Comparison of ENCODE assay signal across 1 cellular context in the genomic region with DNA sequence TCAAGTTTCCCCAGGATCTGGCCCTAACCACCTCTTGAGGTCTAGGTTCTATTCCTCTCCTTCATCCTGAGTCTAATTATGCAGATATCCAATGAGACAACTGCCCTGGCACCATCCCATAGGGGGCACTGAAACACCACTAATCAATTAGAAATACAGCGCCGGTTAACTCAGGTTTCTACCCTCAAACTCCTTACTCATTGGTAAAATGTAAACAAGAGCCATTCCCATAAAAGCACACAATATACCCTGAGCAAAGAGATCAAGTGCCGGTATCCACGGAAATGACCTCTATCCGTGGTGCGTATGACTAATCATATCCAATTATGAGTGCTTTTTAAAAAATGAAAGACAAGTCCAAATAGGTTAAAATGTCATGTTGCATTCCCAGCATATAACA.
TF ChIP-seq lines count a peak whose summit lies in the region.

No MANE protein-coding gene starts in this region.

TF ChIP-seq in A549, 52 proteins besides CTCF, POLR2A, EP300 and RAD21 (continued from another document):
- no peak for TF ChIP-seq EHF (CRISPR knock-in tag; IDR thresholded peaks at IDR 0.05)
- TF ChIP-seq HOXA7 (CRISPR knock-in tag; IDR thresholded peaks at IDR 0.05): no peak
- TF ChIP-seq, protein P1, sequence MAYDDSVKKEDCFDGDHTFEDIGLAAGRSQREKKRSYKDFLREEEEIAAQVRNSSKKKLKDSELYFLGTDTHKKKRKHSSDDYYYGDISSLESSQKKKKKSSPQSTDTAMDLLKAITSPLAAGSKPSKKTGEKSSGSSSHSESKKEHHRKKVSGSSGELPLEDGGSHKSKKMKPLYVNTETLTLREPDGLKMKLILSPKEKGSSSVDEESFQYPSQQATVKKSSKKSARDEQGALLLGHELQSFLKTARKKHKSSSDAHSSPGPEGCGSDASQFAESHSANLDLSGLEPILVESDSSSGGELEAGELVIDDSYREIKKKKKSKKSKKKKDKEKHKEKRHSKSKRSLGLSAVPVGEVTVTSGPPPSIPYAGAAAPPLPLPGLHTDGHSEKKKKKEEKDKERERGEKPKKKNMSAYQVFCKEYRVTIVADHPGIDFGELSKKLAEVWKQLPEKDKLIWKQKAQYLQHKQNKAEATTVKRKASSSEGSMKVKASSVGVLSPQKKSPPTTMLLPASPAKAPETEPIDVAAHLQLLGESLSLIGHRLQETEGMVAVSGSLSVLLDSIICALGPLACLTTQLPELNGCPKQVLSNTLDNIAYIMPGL (CRISPR knock-in tag; IDR thresholded peaks at IDR 0.05; ENCODE audit: borderline replicate concordance): no peak
- no peak for TF ChIP-seq HES2 (IDR thresholded peaks at IDR 0.05)
- no peak for TF ChIP-seq KDM1A (IDR thresholded peaks at IDR 0.05; ENCODE audit: low read depth)
- TF ChIP-seq CHD4 (IDR thresholded peaks at IDR 0.05; ENCODE audit: borderline replicate concordance): no peak
- TF ChIP-seq CHD2 (IDR thresholded peaks at IDR 0.05; ENCODE audit: low read length, partially characterized antibody): no peak
- no peak for TF ChIP-seq HEYL (CRISPR knock-in tag; IDR thresholded peaks at IDR 0.05)
- TF ChIP-seq HDAC2 (IDR thresholded peaks at IDR 0.05): no peak
- TF ChIP-seq, protein P2, sequence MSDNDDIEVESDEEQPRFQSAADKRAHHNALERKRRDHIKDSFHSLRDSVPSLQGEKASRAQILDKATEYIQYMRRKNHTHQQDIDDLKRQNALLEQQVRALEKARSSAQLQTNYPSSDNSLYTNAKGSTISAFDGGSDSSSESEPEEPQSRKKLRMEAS (IDR thresholded peaks at IDR 0.05): peak; percentile 49; the same call in 1 of the 2 replicates
- TF ChIP-seq HOXB5 (CRISPR knock-in tag; IDR thresholded peaks at IDR 0.05): 0 out of 2 replicates have a peak, but pooled peaks have one; percentile 12
- TF ChIP-seq POLR2AphosphoS2 (conservative IDR thresholded peaks at IDR 0.05; ENCODE audit: low read length): no peak
- peak; percentile 27 to 75; a peak in 2 of 5 replicates for TF ChIP-seq JUN (IDR thresholded peaks at IDR 0.05)
- no peak for TF ChIP-seq PHF8 (IDR thresholded peaks at IDR 0.05; ENCODE audit: borderline replicate concordance, low read depth)
- TF ChIP-seq RFX5 (IDR thresholded peaks at IDR 0.05): no peak
- TF ChIP-seq RNF2 (IDR thresholded peaks at IDR 0.05; ENCODE audit: borderline replicate concordance, low read depth): no peak
- peak; percentile 78 for TF ChIP-seq JUNB (IDR thresholded peaks at IDR 0.05)
- TF ChIP-seq NPAS2 (CRISPR knock-in tag; IDR thresholded peaks at IDR 0.05; ENCODE audit: borderline replicate concordance): no peak
- TF ChIP-seq RARB (CRISPR knock-in tag; IDR thresholded peaks at IDR 0.05): no peak
- no peak for TF ChIP-seq MAZ (IDR thresholded peaks at IDR 0.05; ENCODE audit: borderline replicate concordance, low read depth, low read length)
- TF ChIP-seq REST (IDR thresholded peaks at IDR 0.05): no peak
- no peak for TF ChIP-seq NR3C1 (IDR thresholded peaks at IDR 0.05)
- no peak for TF ChIP-seq MYC (IDR thresholded peaks at IDR 0.05; ENCODE audit: borderline replicate concordance, low read length)
- TF ChIP-seq CEBPB (IDR thresholded peaks at IDR 0.05): 0 out of 4 replicates have a peak, but pooled peaks of 1 of the 2 experiments have one; percentile 20
- TF ChIP-seq RCOR1 (IDR thresholded peaks at IDR 0.05; ENCODE audit: low read depth, low read length): no peak
- peak; percentile 62; the same call in 1 of the 2 replicates for TF ChIP-seq GATA3 (IDR thresholded peaks at IDR 0.05; ENCODE audit: borderline replicate concordance)
